ENCODE assay signal across 1 cellular context in the genomic region with DNA sequence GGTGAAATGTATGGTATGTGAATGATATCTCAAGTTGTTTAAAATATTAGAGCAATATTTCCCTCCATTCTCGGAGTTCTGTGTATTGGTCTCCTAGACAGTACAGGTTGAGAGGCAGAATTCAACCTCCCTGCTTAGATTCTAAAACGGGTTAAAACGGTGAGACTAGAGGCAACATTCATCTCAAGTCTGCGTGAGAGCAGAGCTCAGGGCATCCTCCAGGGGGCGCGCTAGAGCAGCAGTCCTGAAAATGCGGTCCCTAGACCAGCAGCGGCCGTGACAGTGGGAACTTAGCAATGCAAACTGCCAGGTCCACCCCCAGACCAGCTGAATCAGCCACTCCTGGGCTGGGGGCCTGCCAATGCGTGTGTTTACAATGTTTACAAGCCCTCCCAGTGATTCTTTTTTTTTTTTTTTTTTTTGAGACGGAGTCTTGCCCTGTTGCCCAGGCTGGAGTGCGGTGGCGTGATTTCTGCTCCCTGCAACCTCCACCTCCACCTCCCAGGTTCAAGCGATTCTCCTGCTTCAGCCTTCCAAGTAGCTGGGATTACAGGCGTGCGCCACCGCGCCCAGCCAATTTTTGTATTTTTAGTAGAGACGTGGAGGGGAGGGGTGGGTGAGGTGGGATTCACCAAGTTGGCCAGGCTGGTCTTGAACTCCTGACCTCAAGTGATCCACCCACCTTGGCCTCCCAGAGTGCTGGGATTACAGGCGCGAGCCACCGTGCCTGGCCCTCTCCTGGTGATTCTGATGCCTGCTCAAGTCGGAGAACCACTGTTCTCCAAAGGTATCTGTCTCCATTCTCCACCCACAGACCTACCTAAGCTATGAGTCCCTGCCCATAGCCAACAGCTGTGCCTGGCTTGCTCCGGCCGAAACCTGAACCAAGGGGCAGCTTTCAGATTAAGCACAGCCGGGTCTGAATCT.
TF ChIP-seq lines count a peak whose summit lies in the region.

No MANE protein-coding gene starts in this region.

TF ChIP-seq in K562, 482 proteins besides CTCF, POLR2A, EP300 and RAD21 (continued from another document and continues in another):
- TF ChIP-seq EGR1 (conservative IDR thresholded peaks at IDR 0.05) (0 out of 2 replicates have a peak, but pooled peaks have one; percentile 7), SRF (CRISPR knock-in tag; IDR thresholded peaks at IDR 0.05) (0 out of 4 replicates have a peak, but pooled peaks of 1 of the 2 experiments have one; percentile 59), TCFL5 (CRISPR knock-in tag; conservative IDR thresholded peaks at IDR 0.05) (no peak), SMARCC2 (IDR thresholded peaks at IDR 0.05; ENCODE audit: low read depth) (no peak), MYC (IDR thresholded peaks at IDR 0.05; ENCODE audit: low read depth, low read length) (peak; percentile 40; the same call in 1 of the 2 replicates), MYC (CRISPR knock-in tag; IDR thresholded peaks at IDR 0.05; ENCODE audit: borderline replicate concordance, low read depth) (no peak), ZNF384 (IDR thresholded peaks at IDR 0.05; ENCODE audit: low read depth, low read length) (peak; percentile 56; the same call in 1 of the 2 replicates), NCOA4 (IDR thresholded peaks at IDR 0.05; ENCODE audit: partially characterized antibody) (no peak), TEAD1 (CRISPR knock-in tag; IDR thresholded peaks at IDR 0.05) (0 out of 4 replicates have a peak, but pooled peaks of 1 of the 2 experiments have one; percentile 32), CBFA2T3 (IDR thresholded peaks at IDR 0.05) (no peak), ZNF3 (CRISPR knock-in tag; IDR thresholded peaks at IDR 0.05) (no peak), CC2D1A (IDR thresholded peaks at IDR 0.05) (peak; percentile 56; the same call in 1 of the 2 replicates), ZNF217 (CRISPR knock-in tag; IDR thresholded peaks at IDR 0.05) (no peak), SREBF2 (CRISPR knock-in tag; IDR thresholded peaks at IDR 0.05) (no peak), ZNF785 (CRISPR knock-in tag; IDR thresholded peaks at IDR 0.05) (no peak), HNRNPL (IDR thresholded peaks at IDR 0.05; ENCODE audit: low read depth, low read length) (no peak), SMARCA4 (IDR thresholded peaks at IDR 0.05) (0 out of 2 replicates have a peak, but pooled peaks have one; percentile 41), ZNF212 (CRISPR knock-in tag; IDR thresholded peaks at IDR 0.05) (no peak), EHMT2 (IDR thresholded peaks at IDR 0.05) (no peak), XRCC5 (IDR thresholded peaks at IDR 0.05; ENCODE audit: low read depth, low read length) (peak; percentile 79), CREM (IDR thresholded peaks at IDR 0.05; ENCODE audit: low read depth) (peak; percentile 66), SMARCA5 (IDR thresholded peaks at IDR 0.05) (no peak), JUND (IDR thresholded peaks at IDR 0.05; ENCODE audit: borderline replicate concordance, low read depth, low read length) (peak; percentile 42), JUND (tag; IDR thresholded peaks at IDR 0.05; ENCODE audit: borderline replicate concordance, low read depth, low read length) (no peak; the same call in 2 of the 3 replicates), ZNF507 (tag; conservative IDR thresholded peaks at IDR 0.05) (no peak), MCM3 (IDR thresholded peaks at IDR 0.05) (no peak), KDM4B (IDR thresholded peaks at IDR 0.05; ENCODE audit: borderline replicate concordance in 2 of 2, low read depth in 1 of 2) (peak in 1 of 2 experiments; percentile 25; a peak in 1 of 4 replicates), RCOR1 (IDR thresholded peaks at IDR 0.05; ENCODE audit: borderline replicate concordance in 1 of 2, low read depth in 2 of 2, low read length in 2 of 2) (peak in 1 of 2 experiments; percentile 73; a peak in 1 of 4 replicates), SMC3 (conservative IDR thresholded peaks at IDR 0.05; ENCODE audit: insufficient read depth, low read depth, low read length) (peak; percentile 91), ZKSCAN1 (IDR thresholded peaks at IDR 0.05; ENCODE audit: low read depth, low read length) (0 out of 2 replicates have a peak, but pooled peaks have one; percentile 14)
- TF ChIP-seq, protein P1, sequence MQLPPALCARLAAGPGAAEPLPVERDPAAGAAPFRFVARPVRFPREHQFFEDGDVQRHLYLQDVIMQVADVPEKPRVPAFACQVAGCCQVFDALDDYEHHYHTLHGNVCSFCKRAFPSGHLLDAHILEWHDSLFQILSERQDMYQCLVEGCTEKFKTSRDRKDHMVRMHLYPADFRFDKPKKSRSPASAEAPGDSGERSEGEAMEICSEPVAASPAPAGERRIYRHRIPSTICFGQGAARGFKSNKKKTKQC (CRISPR knock-in tag; IDR thresholded peaks at IDR 0.05) = no peak
- TF ChIP-seq, protein P2, sequence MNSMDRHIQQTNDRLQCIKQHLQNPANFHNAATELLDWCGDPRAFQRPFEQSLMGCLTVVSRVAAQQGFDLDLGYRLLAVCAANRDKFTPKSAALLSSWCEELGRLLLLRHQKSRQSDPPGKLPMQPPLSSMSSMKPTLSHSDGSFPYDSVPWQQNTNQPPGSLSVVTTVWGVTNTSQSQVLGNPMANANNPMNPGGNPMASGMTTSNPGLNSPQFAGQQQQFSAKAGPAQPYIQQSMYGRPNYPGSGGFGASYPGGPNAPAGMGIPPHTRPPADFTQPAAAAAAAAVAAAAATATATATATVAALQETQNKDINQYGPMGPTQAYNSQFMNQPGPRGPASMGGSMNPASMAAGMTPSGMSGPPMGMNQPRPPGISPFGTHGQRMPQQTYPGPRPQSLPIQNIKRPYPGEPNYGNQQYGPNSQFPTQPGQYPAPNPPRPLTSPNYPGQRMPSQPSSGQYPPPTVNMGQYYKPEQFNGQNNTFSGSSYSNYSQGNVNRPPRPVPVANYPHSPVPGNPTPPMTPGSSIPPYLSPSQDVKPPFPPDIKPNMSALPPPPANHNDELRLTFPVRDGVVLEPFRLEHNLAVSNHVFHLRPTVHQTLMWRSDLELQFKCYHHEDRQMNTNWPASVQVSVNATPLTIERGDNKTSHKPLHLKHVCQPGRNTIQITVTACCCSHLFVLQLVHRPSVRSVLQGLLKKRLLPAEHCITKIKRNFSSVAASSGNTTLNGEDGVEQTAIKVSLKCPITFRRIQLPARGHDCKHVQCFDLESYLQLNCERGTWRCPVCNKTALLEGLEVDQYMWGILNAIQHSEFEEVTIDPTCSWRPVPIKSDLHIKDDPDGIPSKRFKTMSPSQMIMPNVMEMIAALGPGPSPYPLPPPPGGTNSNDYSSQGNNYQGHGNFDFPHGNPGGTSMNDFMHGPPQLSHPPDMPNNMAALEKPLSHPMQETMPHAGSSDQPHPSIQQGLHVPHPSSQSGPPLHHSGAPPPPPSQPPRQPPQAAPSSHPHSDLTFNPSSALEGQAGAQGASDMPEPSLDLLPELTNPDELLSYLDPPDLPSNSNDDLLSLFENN (IDR thresholded peaks at IDR 0.05; ENCODE audit: low read depth in 2 of 2, low read length in 2 of 2) = 0 out of 4 replicates have a peak, but pooled peaks of 1 of the 2 experiments have one; percentile 23
- TF ChIP-seq, protein P3, sequence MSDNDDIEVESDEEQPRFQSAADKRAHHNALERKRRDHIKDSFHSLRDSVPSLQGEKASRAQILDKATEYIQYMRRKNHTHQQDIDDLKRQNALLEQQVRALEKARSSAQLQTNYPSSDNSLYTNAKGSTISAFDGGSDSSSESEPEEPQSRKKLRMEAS (CRISPR knock-in tag; IDR thresholded peaks at IDR 0.05) = 0 out of 2 replicates have a peak, but pooled peaks have one; percentile 19
- TF ChIP-seq, protein P4, sequence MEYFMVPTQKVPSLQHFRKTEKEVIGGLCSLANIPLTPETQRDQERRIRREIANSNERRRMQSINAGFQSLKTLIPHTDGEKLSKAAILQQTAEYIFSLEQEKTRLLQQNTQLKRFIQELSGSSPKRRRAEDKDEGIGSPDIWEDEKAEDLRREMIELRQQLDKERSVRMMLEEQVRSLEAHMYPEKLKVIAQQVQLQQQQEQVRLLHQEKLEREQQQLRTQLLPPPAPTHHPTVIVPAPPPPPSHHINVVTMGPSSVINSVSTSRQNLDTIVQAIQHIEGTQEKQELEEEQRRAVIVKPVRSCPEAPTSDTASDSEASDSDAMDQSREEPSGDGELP (CRISPR knock-in tag; IDR thresholded peaks at IDR 0.05; ENCODE audit: borderline replicate concordance) = peak; percentile 49; the same call in 1 of the 2 replicates
- TF ChIP-seq, protein P5, sequence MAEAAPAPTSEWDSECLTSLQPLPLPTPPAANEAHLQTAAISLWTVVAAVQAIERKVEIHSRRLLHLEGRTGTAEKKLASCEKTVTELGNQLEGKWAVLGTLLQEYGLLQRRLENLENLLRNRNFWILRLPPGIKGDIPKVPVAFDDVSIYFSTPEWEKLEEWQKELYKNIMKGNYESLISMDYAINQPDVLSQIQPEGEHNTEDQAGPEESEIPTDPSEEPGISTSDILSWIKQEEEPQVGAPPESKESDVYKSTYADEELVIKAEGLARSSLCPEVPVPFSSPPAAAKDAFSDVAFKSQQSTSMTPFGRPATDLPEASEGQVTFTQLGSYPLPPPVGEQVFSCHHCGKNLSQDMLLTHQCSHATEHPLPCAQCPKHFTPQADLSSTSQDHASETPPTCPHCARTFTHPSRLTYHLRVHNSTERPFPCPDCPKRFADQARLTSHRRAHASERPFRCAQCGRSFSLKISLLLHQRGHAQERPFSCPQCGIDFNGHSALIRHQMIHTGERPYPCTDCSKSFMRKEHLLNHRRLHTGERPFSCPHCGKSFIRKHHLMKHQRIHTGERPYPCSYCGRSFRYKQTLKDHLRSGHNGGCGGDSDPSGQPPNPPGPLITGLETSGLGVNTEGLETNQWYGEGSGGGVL (CRISPR knock-in tag; IDR thresholded peaks at IDR 0.05) = no peak
- TF ChIP-seq, protein P6, sequence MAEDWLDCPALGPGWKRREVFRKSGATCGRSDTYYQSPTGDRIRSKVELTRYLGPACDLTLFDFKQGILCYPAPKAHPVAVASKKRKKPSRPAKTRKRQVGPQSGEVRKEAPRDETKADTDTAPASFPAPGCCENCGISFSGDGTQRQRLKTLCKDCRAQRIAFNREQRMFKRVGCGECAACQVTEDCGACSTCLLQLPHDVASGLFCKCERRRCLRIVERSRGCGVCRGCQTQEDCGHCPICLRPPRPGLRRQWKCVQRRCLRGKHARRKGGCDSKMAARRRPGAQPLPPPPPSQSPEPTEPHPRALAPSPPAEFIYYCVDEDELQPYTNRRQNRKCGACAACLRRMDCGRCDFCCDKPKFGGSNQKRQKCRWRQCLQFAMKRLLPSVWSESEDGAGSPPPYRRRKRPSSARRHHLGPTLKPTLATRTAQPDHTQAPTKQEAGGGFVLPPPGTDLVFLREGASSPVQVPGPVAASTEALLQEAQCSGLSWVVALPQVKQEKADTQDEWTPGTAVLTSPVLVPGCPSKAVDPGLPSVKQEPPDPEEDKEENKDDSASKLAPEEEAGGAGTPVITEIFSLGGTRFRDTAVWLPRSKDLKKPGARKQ (CRISPR knock-in tag; IDR thresholded peaks at IDR 0.05) = 0 out of 2 replicates have a peak, but pooled peaks have one; percentile 14
- TF ChIP-seq, protein P7, sequence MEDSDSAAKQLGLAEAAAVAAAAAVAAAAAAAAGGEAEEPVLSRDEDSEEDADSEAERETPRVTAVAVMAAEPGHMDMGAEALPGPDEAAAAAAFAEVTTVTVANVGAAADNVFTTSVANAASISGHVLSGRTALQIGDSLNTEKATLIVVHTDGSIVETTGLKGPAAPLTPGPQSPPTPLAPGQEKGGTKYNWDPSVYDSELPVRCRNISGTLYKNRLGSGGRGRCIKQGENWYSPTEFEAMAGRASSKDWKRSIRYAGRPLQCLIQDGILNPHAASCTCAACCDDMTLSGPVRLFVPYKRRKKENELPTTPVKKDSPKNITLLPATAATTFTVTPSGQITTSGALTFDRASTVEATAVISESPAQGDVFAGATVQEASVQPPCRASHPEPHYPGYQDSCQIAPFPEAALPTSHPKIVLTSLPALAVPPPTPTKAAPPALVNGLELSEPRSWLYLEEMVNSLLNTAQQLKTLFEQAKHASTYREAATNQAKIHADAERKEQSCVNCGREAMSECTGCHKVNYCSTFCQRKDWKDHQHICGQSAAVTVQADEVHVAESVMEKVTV (CRISPR knock-in tag; IDR thresholded peaks at IDR 0.05) = peak; percentile 76
- TF ChIP-seq, protein P8, sequence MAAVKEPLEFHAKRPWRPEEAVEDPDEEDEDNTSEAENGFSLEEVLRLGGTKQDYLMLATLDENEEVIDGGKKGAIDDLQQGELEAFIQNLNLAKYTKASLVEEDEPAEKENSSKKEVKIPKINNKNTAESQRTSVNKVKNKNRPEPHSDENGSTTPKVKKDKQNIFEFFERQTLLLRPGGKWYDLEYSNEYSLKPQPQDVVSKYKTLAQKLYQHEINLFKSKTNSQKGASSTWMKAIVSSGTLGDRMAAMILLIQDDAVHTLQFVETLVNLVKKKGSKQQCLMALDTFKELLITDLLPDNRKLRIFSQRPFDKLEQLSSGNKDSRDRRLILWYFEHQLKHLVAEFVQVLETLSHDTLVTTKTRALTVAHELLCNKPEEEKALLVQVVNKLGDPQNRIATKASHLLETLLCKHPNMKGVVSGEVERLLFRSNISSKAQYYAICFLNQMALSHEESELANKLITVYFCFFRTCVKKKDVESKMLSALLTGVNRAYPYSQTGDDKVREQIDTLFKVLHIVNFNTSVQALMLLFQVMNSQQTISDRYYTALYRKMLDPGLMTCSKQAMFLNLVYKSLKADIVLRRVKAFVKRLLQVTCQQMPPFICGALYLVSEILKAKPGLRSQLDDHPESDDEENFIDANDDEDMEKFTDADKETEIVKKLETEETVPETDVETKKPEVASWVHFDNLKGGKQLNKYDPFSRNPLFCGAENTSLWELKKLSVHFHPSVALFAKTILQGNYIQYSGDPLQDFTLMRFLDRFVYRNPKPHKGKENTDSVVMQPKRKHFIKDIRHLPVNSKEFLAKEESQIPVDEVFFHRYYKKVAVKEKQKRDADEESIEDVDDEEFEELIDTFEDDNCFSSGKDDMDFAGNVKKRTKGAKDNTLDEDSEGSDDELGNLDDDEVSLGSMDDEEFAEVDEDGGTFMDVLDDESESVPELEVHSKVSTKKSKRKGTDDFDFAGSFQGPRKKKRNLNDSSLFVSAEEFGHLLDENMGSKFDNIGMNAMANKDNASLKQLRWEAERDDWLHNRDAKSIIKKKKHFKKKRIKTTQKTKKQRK (IDR thresholded peaks at IDR 0.05; ENCODE audit: borderline replicate concordance, low read depth, low read length) = no peak
- TF ChIP-seq, protein P9, sequence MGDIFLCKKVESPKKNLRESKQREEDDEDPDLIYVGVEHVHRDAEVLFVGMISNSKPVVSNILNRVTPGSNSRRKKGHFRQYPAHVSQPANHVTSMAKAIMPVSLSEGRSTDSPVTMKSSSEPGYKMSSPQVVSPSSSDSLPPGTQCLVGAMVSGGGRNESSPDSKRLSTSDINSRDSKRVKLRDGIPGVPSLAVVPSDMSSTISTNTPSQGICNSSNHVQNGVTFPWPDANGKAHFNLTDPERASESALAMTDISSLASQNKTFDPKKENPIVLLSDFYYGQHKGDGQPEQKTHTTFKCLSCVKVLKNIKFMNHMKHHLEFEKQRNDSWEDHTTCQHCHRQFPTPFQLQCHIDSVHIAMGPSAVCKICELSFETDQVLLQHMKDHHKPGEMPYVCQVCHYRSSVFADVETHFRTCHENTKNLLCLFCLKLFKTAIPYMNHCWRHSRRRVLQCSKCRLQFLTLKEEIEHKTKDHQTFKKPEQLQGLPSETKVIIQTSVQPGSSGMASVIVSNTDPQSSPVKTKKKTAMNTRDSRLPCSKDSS (IDR thresholded peaks at IDR 0.05; ENCODE audit: low read depth, partially characterized antibody) = no peak
